ENCODE assay signal across 33 cellular contexts in the genomic region with DNA sequence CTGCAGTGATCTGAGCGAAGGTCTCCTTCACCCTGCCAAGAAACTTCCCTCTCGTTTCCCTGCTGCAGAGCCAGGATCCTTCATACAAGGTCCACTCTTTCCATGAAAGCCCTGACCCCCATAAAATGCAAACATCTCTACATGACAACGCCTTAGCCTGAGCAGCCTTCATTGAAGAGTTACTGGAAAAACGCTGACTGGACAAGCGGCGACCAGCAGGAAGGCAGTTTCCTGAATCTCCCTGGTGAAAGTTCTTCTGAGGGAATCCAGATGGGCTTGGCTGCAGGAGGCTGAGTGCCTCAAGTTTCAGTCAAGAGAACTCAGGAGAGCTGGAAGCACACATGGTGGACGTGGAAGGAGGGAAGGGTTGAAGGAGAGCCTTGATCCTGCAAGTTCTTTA. TPM values are rescaled to one million over a fixed set of nuclear protein-coding genes. Genes with fewer than 3 reads are reported as not detected.
"Had no signal": no experiment of that assay in that cellular context is flagged by ENCODE, and none has a peak within 500 bp of the region (broad histone marks: within the 10 kb centered on the region; RNA-seq: fewer than 3 reads in every experiment).

No MANE protein-coding gene starts in this region.

- H3K9me3 ChIP-seq: left ventricle myocardium inferior, mucosa of descending colon, ovary, right atrium auricular region, spleen, suprapubic skin, thoracic aorta, tibial artery, uterus had no signal

- H3K27me3 ChIP-seq: ovary, right atrium auricular region, uterus had no signal

- DNase-seq: hypothalamus; immature natural killer cell; left ventricle myocardium inferior; midbrain; mucosa of descending colon; naive thymus-derived CD4-positive, alpha-beta T cell; ovary; small intestine; spleen; stimulated activated CD4-positive, alpha-beta T cell treated with anti-CD3 and anti-CD28 coated beads, Interleukin-4, amount 100 ng/mL, for 24 hours; stimulated activated naive CD4-positive, alpha-beta T cell; tibial artery; trophoblast cell; uterus had no signal

- FAIRE-seq: islet of Langerhans, small intestine had no signal

- H3K4me1 ChIP-seq: left ventricle myocardium inferior, right atrium auricular region, spleen, suprapubic skin, tibial artery, uterus had no signal

- H3K27ac ChIP-seq: left ventricle myocardium inferior, ovary, right atrium auricular region, spleen, suprapubic skin, thoracic aorta, tibial artery, uterus had no signal

- H3K4me3 ChIP-seq: left ventricle myocardium inferior, lung, mucosa of descending colon, ovary, right atrium auricular region, spleen, suprapubic skin, thoracic aorta, tibial artery, uterus had no signal

- ATAC-seq: mucosa of descending colon; naive thymus-derived CD4-positive, alpha-beta T cell; natural killer cell treated with Interleukin-12 subunit alpha and Interleukin-12 subunit beta and Interleukin-15 and Interleukin-18, amount 100 ng/mL, for 72 hours; sciatic nerve; stimulated activated effector memory CD8-positive, alpha-beta T cell treated with anti-CD3 and anti-CD28 coated beads, Interleukin-12 subunit alpha, Interleukin-12 subunit beta, amount 100 ng/mL, for 72 hours had no signal

- H3K36me3 ChIP-seq: left ventricle myocardium inferior, ovary, right atrium auricular region, spleen, suprapubic skin, thoracic aorta, tibial artery, uterus had no signal

RNA-seq across cellular contexts. Expression of a gene that starts 17.7 kb away (rescaled TPM):
- total RNA-seq: kidney epithelial cell; left ventricle myocardium inferior; lower leg skin; lung; mesenteric fat pad; mucosa of descending colon; myocyte; naive thymus-derived CD4-positive, alpha-beta T cell; natural killer cell treated with Interleukin-12 subunit alpha and Interleukin-12 subunit beta and Interleukin-15 and Interleukin-18, amount 100 ng/mL, for 72 hours; omental fat pad; ovary; progenitor cell of endocrine pancreas; pulmonary artery endothelial cell; renal cortical epithelial cell; right atrium auricular region; sciatic nerve; spleen; subcutaneous adipose tissue; suprapubic skin; thoracic aorta; ureter; uterus had no signal
- polyA plus RNA-seq: immature natural killer cell; lung; naive thymus-derived CD4-positive, alpha-beta T cell; neural cell; ovary; small intestine; spleen had no signal
